9 cellular contexts compared by ENCODE assay signal in genomic region chr5:127072861-127073846, GRCh38. TPM values are rescaled to one million over a fixed set of nuclear protein-coding genes. Genes with fewer than 3 reads are reported as not detected.
A peak's percentile ranks its signal among the peaks of the same experiment; 100 is the strongest.
DNase-seq lines count a peak whose midpoint lies in the region; ATAC-seq and TF ChIP-seq lines count a peak whose summit lies in the region.
"Had no signal": no experiment of that assay in that cellular context is flagged by ENCODE, and none has a peak within 500 bp of the region (broad histone marks: within the 10 kb centered on the region; RNA-seq: fewer than 3 reads in every experiment).

C5orf63 (minus strand) TSS chr5:127073502; CDS start chr5:127058995, 14,507 bp downstream.

- ATAC-seq in lung (ENCODE audit: insufficient read depth, low FRiP score): peak; percentile 92

- in situ Hi-C loops in HAP-1 (cut with MboI; ENCODE audit: low sequenced_read_pairs): no loop called here

- peak; percentile 7 for TF ChIP-seq CTCF in GM12865 (IDR thresholded peaks at IDR 0.05; ENCODE audit: insufficient read depth, low read depth, low read length, missing control alignments)
- TF ChIP-seq CTCF in NB4 (IDR thresholded peaks at IDR 0.05; ENCODE audit: low read depth, low read length): no peak
- no peak for TF ChIP-seq CTCF in lung (IDR thresholded peaks at IDR 0.05; ENCODE audit: control extremely low read depth, extremely low read depth)

- H3K27ac ChIP-seq in lung (ENCODE audit: low read depth in 1 of 2, low read length in 1 of 2): peak within 1 kb of the TSS; percentile 78 to 84

- no peaks in the 10 kb centered on the region for H3K36me3 ChIP-seq in lung (ENCODE audit: control insufficient read depth in 2 of 2, insufficient read depth in 2 of 2, low read length in 2 of 2)
- no peaks in the 10 kb centered on the region for H3K36me3 ChIP-seq in HAP-1 (replicated peaks)

- H3K4me3 ChIP-seq in GM12865 (ENCODE audit: low read depth, low read length): peak within 1 kb of the TSS; percentile 73
- peak within 1 kb of the TSS; percentile 71 for H3K4me3 ChIP-seq in NB4 (ENCODE audit: low read depth, low read length)
- H3K4me3 ChIP-seq in lung: peak within 1 kb of the TSS; percentile 67
- no peak within 1 kb of the TSS for H3K4me3 ChIP-seq in HAP-1

- H3K4me1 ChIP-seq in lung (ENCODE audit: control insufficient read depth in 2 of 2, insufficient read depth in 2 of 2, low read length in 2 of 2): peaks cover 0 to 5% of the 10 kb centered on the region in 2 donors
- H3K4me1 ChIP-seq in HAP-1: no peaks in the 10 kb centered on the region

- WGBS in lung, 2 donors: 15 to 24% methylated on average over 56 of the region's 56 CpGs

- DNase-seq in GM12865 (ENCODE audit: low read depth) (peak; percentile 84), HCEC 1CT (peak; percentile 7), NB4 (ENCODE audit: low read depth) (peak; percentile 73), cerebellum (ENCODE audit: low spot score) (peak; percentile 50), lung (ENCODE audit: low spot score) (peak; percentile 63), HAP-1 (ENCODE audit: low spot score in 2 of 2) (no peak)
- peak; percentile 81 for DNase-seq in activated CD4-positive, CD25-positive, alpha-beta regulatory T cell treated with anti-CD3 and anti-CD28 coated beads, Interleukin-2, amount 50 U/mL, for 72 hours
- peak; percentile 35 to 52 for DNase-seq in stimulated activated CD8-positive, alpha-beta memory T cell treated with anti-CD3 and anti-CD28 coated beads, Interleukin-15, amount 100 ng/mL, for 4 hours (ENCODE audit: low read depth in 2 of 2)

- TF ChIP-seq POLR2A in NB4 (IDR thresholded peaks at IDR 0.05; ENCODE audit: extremely low read depth, insufficient read length): no peak

- H3K9me3 ChIP-seq in lung (ENCODE audit: control insufficient read depth in 2 of 2, insufficient read depth in 1 of 2, low read length in 1 of 2) (no peaks in the 10 kb centered on the region), HAP-1 (no peaks in the 10 kb centered on the region)

- H3K27me3 ChIP-seq in lung (ENCODE audit: control insufficient read depth, insufficient read depth) (no peaks in the 10 kb centered on the region), HAP-1 (ENCODE audit: low read depth) (no peaks in the 10 kb centered on the region)

RNA-seq across cellular contexts. Expression of gene C5orf63, which starts in this region (rescaled TPM):
- 7.5 TPM for total RNA-seq in cerebellum
- total RNA-seq in lung: 1 to 10 TPM; 5.6 to 9.6 TPM
- polyA plus RNA-seq in lung: 1 to 10 TPM; 2.7 to 6.0 TPM
- polyA plus RNA-seq: neural cell had no signal

Comparison
In these comparisons a context has a peak if more than half of its experiments do, and no peak if none do; other contexts are left out.
1. DNase-seq: peak in GM12865 (single experiment), HCEC 1CT (single experiment), NB4 (single experiment), activated CD4-positive, CD25-positive, alpha-beta regulatory T cell treated with anti-CD3 and anti-CD28 coated beads, Interleukin-2, amount 50 U/mL, for 72 hours (single experiment), cerebellum (single experiment), lung (single experiment) and stimulated activated CD8-positive, alpha-beta memory T cell treated with anti-CD3 and anti-CD28 coated beads, Interleukin-15, amount 100 ng/mL, for 4 hours (2 of 2); none in HAP-1 (0 of 2).